Comparison of ENCODE assay signal across 8 cellular contexts in genomic region chr7:38796636-38797501, GRCh38.
A peak's percentile ranks its signal among the peaks of the same experiment; 100 is the strongest.
DNase-seq lines count a peak whose midpoint lies in the region; ATAC-seq, FAIRE-seq and TF ChIP-seq lines count a peak whose summit lies in the region.

No MANE protein-coding gene starts in this region.

- intact Hi-C loops in left lung (cut with DNase I), result no loop called here

- no peak for FAIRE-seq in bronchial epithelial cell (lab: Jason Lieb, UNC)

- TF ChIP-seq CTCF in bronchial epithelial cell (IDR thresholded peaks at IDR 0.05; ENCODE audit: insufficient read depth, low read length, severe bottlenecking) (peak; percentile 38), left lung (IDR thresholded peaks at IDR 0.05) (peak; percentile 58 to 67)

- H3K36me3 ChIP-seq in bronchial epithelial cell (ENCODE audit: control insufficient read depth, insufficient read depth, low read length), result no peaks in the 10 kb centered on the region
- peaks cover 0 to 27% of the 10 kb centered on the region in 2 donors for H3K36me3 ChIP-seq in left lung

- no peaks in the 10 kb centered on the region for H3K9me3 ChIP-seq in left lung

- no peaks in the 10 kb centered on the region for H3K27me3 ChIP-seq in bronchial epithelial cell (ENCODE audit: control insufficient read depth, insufficient read depth, low read length)
- no peaks in the 10 kb centered on the region for H3K27me3 ChIP-seq in left lung

- no peak overlapping the region for H3K27ac ChIP-seq in left lung

- no peaks in the 10 kb centered on the region for H3K4me1 ChIP-seq in left lung

- DNase-seq in activated CD4-positive, alpha-beta T cell treated with anti-CD3 and anti-CD28 coated beads for 24 hours (ENCODE audit: low read depth in 2 of 2), result peak; percentile 19 to 36
- DNase-seq in activated CD4-positive, alpha-beta T cell treated with anti-CD3 and anti-CD28 coated beads for 1 hour, result no peak
- DNase-seq in NCI-H1092 (lab: John Stamatoyannopoulos, UW) (peak; percentile 53), T follicular helper cell (ENCODE audit: low read depth) (peak; percentile 26), bronchial epithelial cell (ENCODE audit: low read depth) (peak; percentile 56), left lung (no peak)
- peak; percentile 32 for DNase-seq in stimulated activated CD8-positive, alpha-beta memory T cell treated with anti-CD3 and anti-CD28 coated beads, Interleukin-12 subunit alpha, Interleukin-12 subunit beta, amount 100 ng/mL, for 1 hour (ENCODE audit: low read depth)

- H3K4me3 ChIP-seq in bronchial epithelial cell (ENCODE audit: low read depth, low read length) (no peak overlapping the region), left lung (no peak overlapping the region)

- ATAC-seq in left lung (peak; percentile 81), GM18858 (IDR thresholded peaks at IDR 0.05; ENCODE audit: unreplicated experiment) (no peak)

Comparison
In these comparisons a context has a peak if more than half of its experiments do, and no peak if none do; other contexts are left out.
1. DNase-seq: peak in activated CD4-positive, alpha-beta T cell treated with anti-CD3 and anti-CD28 coated beads for 24 hours (2 of 2), NCI-H1092 (single experiment), T follicular helper cell (single experiment), bronchial epithelial cell (single experiment) and stimulated activated CD8-positive, alpha-beta memory T cell treated with anti-CD3 and anti-CD28 coated beads, Interleukin-12 subunit alpha, Interleukin-12 subunit beta, amount 100 ng/mL, for 1 hour (single experiment); none in activated CD4-positive, alpha-beta T cell treated with anti-CD3 and anti-CD28 coated beads for 1 hour (single experiment) and left lung (0 of 2).